In the genomic region with DNA sequence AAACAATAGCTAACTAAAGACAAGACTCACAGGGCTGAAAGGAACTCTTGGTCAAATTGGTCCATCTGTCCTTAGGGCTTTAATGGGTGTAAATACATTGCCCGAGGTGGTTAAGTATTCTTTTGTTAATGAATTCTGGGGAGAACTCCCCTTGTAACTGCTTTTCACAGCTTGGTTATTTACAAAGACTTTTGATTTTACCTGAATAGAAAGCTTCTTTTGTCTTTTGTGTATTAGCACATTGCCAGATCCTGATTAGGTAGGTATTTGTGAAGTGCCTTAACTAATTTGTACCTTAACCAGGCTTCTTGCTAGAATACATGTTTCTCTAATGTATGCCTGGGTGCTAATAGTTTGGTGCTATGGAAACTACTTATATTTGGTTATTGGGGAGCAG, we compare ENCODE assay signal across 9 cellular contexts. TPM values are rescaled to one million over a fixed set of nuclear protein-coding genes. Genes with fewer than 3 reads are reported as not detected.
A peak's percentile ranks its signal among the peaks of the same experiment; 100 is the strongest.
DNase-seq lines count a peak whose midpoint lies in the region; ATAC-seq, FAIRE-seq and TF ChIP-seq lines count a peak whose summit lies in the region.
"Had no signal": no experiment of that assay in that cellular context is flagged by ENCODE, and none has a peak within 500 bp of the region (broad histone marks: within the 10 kb centered on the region; RNA-seq: fewer than 3 reads in every experiment).

No MANE protein-coding gene starts in this region.

- in situ Hi-C loops in GM12878 (cut with MboI) = loop anchor here (5.0 to 10.0 kb wide), 2 partner anchors 107 to 259 kb away; a partner anchor contains a TSS

- H3K9me3 Mint-ChIP-seq in type B pancreatic cell = peaks cover 4% of the 10 kb centered on the region

- TF ChIP-seq CTCF in heart left ventricle (IDR thresholded peaks at IDR 0.05) (no peak), GM12878 (IDR thresholded peaks at IDR 0.05 in 2 of 3, conservative IDR thresholded peaks at IDR 0.05 in 1 of 3; ENCODE audit: control insufficient read depth in 2 of 3, extremely low read depth in 1 of 3, insufficient read depth in 1 of 3, low read depth in 3 of 3, low read length in 3 of 3) (no peak), type B pancreatic cell (conservative IDR thresholded peaks at IDR 0.05) (no peak)

- no peak for TF ChIP-seq RAD21 in GM12878 (IDR thresholded peaks at IDR 0.05; ENCODE audit: insufficient read depth, low read depth, low read length)

- no peak for FAIRE-seq in GM12878 (lab: Jason Lieb, UNC)

- no peaks in the 10 kb centered on the region for H3K27me3 ChIP-seq in heart left ventricle
- H3K27me3 ChIP-seq in GM12878 (replicated peaks in 1 of 2; ENCODE audit: control insufficient read depth in 2 of 2, insufficient read depth in 2 of 2, low read length in 1 of 2) = no peaks in the 10 kb centered on the region

- no peak for TF ChIP-seq POLR2A in heart left ventricle (IDR thresholded peaks at IDR 0.05)
- no peak for TF ChIP-seq POLR2A in GM12878 (IDR thresholded peaks at IDR 0.05; ENCODE audit: low read depth, low read length)

- POLR2A ChIA-PET in GM12878 (lab: Charles Lee) = interaction anchor here (0.6 to 14.3 kb wide), 9 partner anchors 8 to 105 kb away, joined by 3 to 184 read pairs (median 5); a partner anchor contains a TSS

- WGBS in heart left ventricle, 4 donors = 67 to 83% (median 71%) methylated on average over 1 of the region's 1 CpG
- 4% methylated on average over 1 of the region's 1 CpG for WGBS in GM12878 (ENCODE audit: insufficient coverage, insufficient replicate concordance, low lambda C conversion rate, missing lambda C conversion rate)
- WGBS in mesodermal cell (ENCODE audit: insufficient coverage in 2 of 2), 2 experiments = 43% methylated on average over 1 of the region's 1 CpG; no CpG with 5 or more reads in 1 of the 2 experiments

- peak overlapping the region; percentile 18 for H3K4me3 Mint-ChIP-seq in type B pancreatic cell

- H3K4me2 ChIP-seq in GM12878 (ENCODE audit: control insufficient read depth, insufficient read depth) = peak overlapping the region; percentile 49

- SMC1A ChIA-PET in GM12878 (lab: Charles Lee; ENCODE audit: uncharacterized antibody, unreplicated experiment) = interaction anchor here (0.7 to 12.8 kb wide), 15 partner anchors 8 to 117 kb away, joined by 3 to 150 read pairs (median 10); a partner anchor contains a TSS

- peak overlapping the region; percentile 97 for H3K27ac Mint-ChIP-seq in type B pancreatic cell

- no peak for DNase-seq in heart left ventricle
- DNase-seq in cardiac septum (ENCODE audit: low spot score) = no peak
- no peak for DNase-seq in GM12878 (ENCODE audit: low read depth, low spot score)
- no peak for DNase-seq in type B pancreatic cell (ENCODE audit: extremely low spot score, unreplicated experiment)
- no peak for DNase-seq in hepatic stellate cell (ENCODE audit: low spot score)
- no peak for DNase-seq in ureter (ENCODE audit: low spot score)
- DNase-seq: aorta had no signal

- RAD21 ChIA-PET in GM12878 (lab: Charles Lee; ENCODE audit: unreplicated experiment) = interaction anchor here (0.9 to 10.9 kb wide), 10 partner anchors 11 to 116 kb away, joined by 3 to 128 read pairs (median 8); a partner anchor contains a TSS

- H3K4me1 ChIP-seq in heart left ventricle (peaks cover 15 to 100% (median 80%) of the 10 kb centered on the region in 12 donors), GM12878 (ENCODE audit: control insufficient read depth, insufficient read depth, low read length) (peaks cover 24% of the 10 kb centered on the region), mesodermal cell (ENCODE audit: control insufficient read depth, insufficient read depth, low read length, poor library complexity, severe bottlenecking) (peaks cover 35% of the 10 kb centered on the region)

- H3K4me1 Mint-ChIP-seq in type B pancreatic cell (ENCODE audit: unreplicated experiment) = peaks cover 57% of the 10 kb centered on the region

- H4K20me1 ChIP-seq in GM12878 (ENCODE audit: control insufficient read depth, insufficient read depth) = no peaks in the 10 kb centered on the region

- peaks cover 50% of the 10 kb centered on the region for H3K36me3 Mint-ChIP-seq in type B pancreatic cell

- no peaks in the 10 kb centered on the region for H3K27me3 Mint-ChIP-seq in type B pancreatic cell

- no TSS peak for BruUV-seq in GM12878 (replicated peaks; lab: Mats Ljungman, UMichigan)

- no peak overlapping the region for H2AFZ ChIP-seq in GM12878 (ENCODE audit: control insufficient read depth, low read depth, low read length)

- CTCF ChIA-PET in GM12878 (lab: Yijun Ruan, JAX) = interaction anchor here (1.0 to 9.4 kb wide), 11 partner anchors 14 to 117 kb away, joined by 3 to 126 read pairs (median 4); a partner anchor contains a TSS

- no peak overlapping the region for H3K9ac ChIP-seq in GM12878 (ENCODE audit: control insufficient read depth, insufficient read depth, low read length)

- no peaks in the 10 kb centered on the region for H3K9me3 ChIP-seq in heart left ventricle
- no peaks in the 10 kb centered on the region; the same call in 1 of the 3 replicates for H3K9me3 ChIP-seq in GM12878 (replicated peaks; ENCODE audit: control insufficient read depth, insufficient read depth, low read length)
- H3K9me3 ChIP-seq in mesodermal cell (ENCODE audit: control insufficient read depth, low read length) = no peaks in the 10 kb centered on the region

- H3K4me3 ChIP-seq in heart left ventricle = peak overlapping the region in 1 of 12 donors; percentile 34
- H3K4me3 ChIP-seq in GM12878 = peak overlapping the region; percentile 43
- no peak overlapping the region for H3K4me3 ChIP-seq in mesodermal cell (ENCODE audit: extremely low read depth, insufficient read depth, low read length, poor library complexity, severe bottlenecking)

- H3K79me2 ChIP-seq in GM12878 (ENCODE audit: control insufficient read depth, insufficient read depth, low read length) = peaks cover 97% of the 10 kb centered on the region

- intact Hi-C loops in heart left ventricle (cut with DNase I) (loop anchor here in 1 of 10 donors (1.0 kb wide), 1 partner anchor 10 kb away; no protein-coding TSS in a partner anchor), cardiac septum (cut with DNase I) (no loop called here), GM12878 (cut with micrococcal nuclease; ENCODE audit: unreplicated experiment) (loop anchor here (10.0 kb wide), 1 partner anchor 249 kb away; no protein-coding TSS in a partner anchor)

- H3K36me3 ChIP-seq in heart left ventricle = peaks cover 0 to 23% (median 0%) of the 10 kb centered on the region in 9 donors
- peaks cover 3 to 33% of the 10 kb centered on the region in 2 experiments for H3K36me3 ChIP-seq in GM12878 (ENCODE audit: control insufficient read depth in 2 of 2, insufficient read depth in 2 of 2, low read length in 1 of 2)
- H3K36me3 ChIP-seq in mesodermal cell (ENCODE audit: control insufficient read depth, insufficient read depth, low read length) = peaks cover 58% of the 10 kb centered on the region

- H3K27ac ChIP-seq in heart left ventricle = peak overlapping the region in 10 of 12 donors; percentile 0 to 99 (median 24)
- peak overlapping the region; percentile 35; the same call in 1 of the 2 replicates for H3K27ac ChIP-seq in GM12878 (ENCODE audit: control insufficient read depth, insufficient read depth)
- H3K27ac ChIP-seq in mesodermal cell (ENCODE audit: low read depth, low read length, severe bottlenecking) = peak overlapping the region; percentile 57

- no peak for TF ChIP-seq EP300 in GM12878 (IDR thresholded peaks at IDR 0.05; ENCODE audit: borderline replicate concordance in 1 of 2, control insufficient read depth in 1 of 2, low read depth in 2 of 2, low read length in 2 of 2)

- ATAC-seq in heart left ventricle (no peak), GM12878 (peak; percentile 32), HG03159 (IDR thresholded peaks at IDR 0.05; ENCODE audit: unreplicated experiment) (no peak)

TF ChIP-seq in GM12878, 131 proteins besides CTCF, POLR2A, EP300 and RAD21:
- no peak for TF ChIP-seq MXI1 (IDR thresholded peaks at IDR 0.05; ENCODE audit: low read depth, low read length)
- peak; percentile 49 for TF ChIP-seq MTA2 (IDR thresholded peaks at IDR 0.05; ENCODE audit: low read depth)
- no peak for TF ChIP-seq CREB1 (IDR thresholded peaks at IDR 0.05; ENCODE audit: low read depth)

RNA-seq across cellular contexts. Expression of a gene that starts 14.0 kb away (rescaled TPM):
- total RNA-seq in heart left ventricle (10 to 100 TPM; 28.3 to 76.8 (median 46.4) TPM), cardiac septum (59.5 TPM), GM12878 (2014; rRNA removed) (57.4 and 74.4 TPM in 2 replicates), GM12878 (2014; rRNA removed; fragmentation: Illumina TruSeq; extraction: Trizol) (64.6 and 74.9 TPM in 2 replicates), GM12878 (2021) (77.0 and 87.4 TPM in 2 replicates), type B pancreatic cell (ENCODE audit: low replicate concordance) (123 and 135 TPM in 2 replicates), ureter (193 TPM)
- polyA plus RNA-seq in heart left ventricle (10 to 100 TPM; 23.1 to 28.7 TPM), GM12878 (2011; rRNA removed) (94.7 and 100 TPM in 2 replicates), GM12878 (2014; fragmentation: Illumina TruSeq; extraction: Trizol) (88.0 and 102 TPM in 2 replicates), GM12878 (2014; fragmentation: Nextera tagmentation; extraction: Ambion mirVana) (10 to 100 TPM; 38.1 to 42.8 TPM), GM12878 (2014; rRNA removed) (59.8 and 69.9 TPM in 2 replicates), GM12878 (2016; fragmentation: Nextera tagmentation; extraction: Ambion mirVana) (10 to 100 TPM; 53.6 to 62.0 TPM)
- total RNA-seq in GM12878 (2013; cell fraction: nucleolus; rRNA removed) = 881 and 884 TPM in 2 replicates
- 50.2 TPM for polyA plus RNA-seq in GM12878 (2011; ENCODE audit: low read depth)
- 65.9 and 93.5 TPM in 2 replicates for polyA plus RNA-seq in GM12878 (2011; cell fraction: cytosol; rRNA removed)
- polyA plus RNA-seq in GM12878 (2011; cell fraction: nucleus; rRNA removed) = 175 and 192 TPM in 2 replicates
- 64.4 and 66.3 TPM in 2 replicates for polyA plus RNA-seq in GM12878 (2012)
- 113 and 149 TPM in 2 replicates for polyA minus RNA-seq in GM12878 (2011; rRNA and poly(A)+ RNA removed)
- 40.9 and 46.5 TPM in 2 replicates for polyA minus RNA-seq in GM12878 (2011; cell fraction: cytosol; rRNA and poly(A)+ RNA removed)
- 297 and 397 TPM in 2 replicates for polyA minus RNA-seq in GM12878 (2011; cell fraction: nucleus; rRNA and poly(A)+ RNA removed)
- polyA plus RNA-seq in mesodermal cell (2013, experiment 1 of 2) = 45.4 TPM
- polyA plus RNA-seq in mesodermal cell (2013, experiment 2 of 2) = 37.3 TPM
